In genomic region chr16:8861563-8862308, GRCh38 we compare ENCODE assay signal across 11 cellular contexts. TPM values are rescaled to one million over a fixed set of nuclear protein-coding genes. Genes with fewer than 3 reads are reported as not detected.
A peak's percentile ranks its signal among the peaks of the same experiment; 100 is the strongest.
DNase-seq lines count a peak whose midpoint lies in the region; ATAC-seq lines count a peak whose summit lies in the region.
"Had no signal": no experiment of that assay in that cellular context is flagged by ENCODE, and none has a peak within 500 bp of the region (broad histone marks: within the 10 kb centered on the region; RNA-seq: fewer than 3 reads in every experiment).

No MANE protein-coding gene starts in this region.

- H3K9me2 ChIP-seq in GM23248 (ENCODE audit: insufficient read depth): no peaks in the 10 kb centered on the region

- in situ Hi-C loops in GM23248 (cut with MboI): no loop called here

- H3K9ac ChIP-seq in GM23248 (no peak overlapping the region), skeletal muscle tissue (ENCODE audit: low read depth in 1 of 3, low read length in 3 of 3) (no peak overlapping the region)

- H3K27ac ChIP-seq in GM23248: no peak overlapping the region
- peak overlapping the region; percentile 19 for H3K27ac ChIP-seq in skeletal muscle tissue (ENCODE audit: low read depth, low read length)
- H3K27ac ChIP-seq: epithelial cell of prostate, PC-9 had no signal

- peaks cover 2% of the 10 kb centered on the region; the same call in 1 of the 2 replicates for H4K20me1 ChIP-seq in GM23248 (ENCODE audit: insufficient read depth)

- H3K9me3 Mint-ChIP-seq in activated T-helper 2 cell treated with anti-CD3 and anti-CD28 coated beads, Interferon-gamma antibody, Interleukin-2, Interleukin-4, amounts not matched to agents 10 μg/mL and 5 μg/mL and 100 μg/mL, durations not matched to agents 14 hours and 24 hours and 36 hours: no peaks in the 10 kb centered on the region
- H3K9me3 Mint-ChIP-seq in T-cell: no peaks in the 10 kb centered on the region

- intact Hi-C loops in activated T-helper 2 cell treated with anti-CD3 and anti-CD28 coated beads, Interferon-gamma antibody, Interleukin-2, Interleukin-4, amounts not matched to agents 10 μg/mL and 5 μg/mL and 100 μg/mL, durations not matched to agents 14 hours and 24 hours and 36 hours (cut with micrococcal nuclease): no loop called here
- intact Hi-C loops in left ventricle myocardium superior (cut with micrococcal nuclease): no loop called here

- H3K4me3 Mint-ChIP-seq in activated T-helper 2 cell treated with anti-CD3 and anti-CD28 coated beads, Interferon-gamma antibody, Interleukin-2, Interleukin-4, amounts not matched to agents 10 μg/mL and 5 μg/mL and 100 μg/mL, durations not matched to agents 14 hours and 24 hours and 36 hours (ENCODE audit: low read depth): no peak overlapping the region
- H3K4me3 Mint-ChIP-seq in T-cell: no peak overlapping the region

- peaks cover 88% of the 10 kb centered on the region for H3K79me2 ChIP-seq in GM23248 (ENCODE audit: insufficient read depth)

- peak overlapping the region; percentile 28 for H3K27ac Mint-ChIP-seq in activated T-helper 2 cell treated with anti-CD3 and anti-CD28 coated beads, Interferon-gamma antibody, Interleukin-2, Interleukin-4, amounts not matched to agents 10 μg/mL and 5 μg/mL and 100 μg/mL, durations not matched to agents 14 hours and 24 hours and 36 hours
- no peak overlapping the region for H3K27ac Mint-ChIP-seq in T-cell

- ATAC-seq in left ventricle myocardium superior: peak; percentile 65
- ATAC-seq in HG03520 (IDR thresholded peaks at IDR 0.05; ENCODE audit: unreplicated experiment): no peak
- ATAC-seq in T-cell (replicated peaks in 1 of 4): no peak
- no peak for ATAC-seq in HG02981 (IDR thresholded peaks at IDR 0.05; ENCODE audit: unreplicated experiment)
- ATAC-seq: activated CD4-positive, CD25-positive, alpha-beta regulatory T cell treated with anti-CD3 and anti-CD28 coated beads, Interleukin-2, amount 50 U/mL, for 24 hours had no signal

- H3K27me3 Mint-ChIP-seq in activated T-helper 2 cell treated with anti-CD3 and anti-CD28 coated beads, Interferon-gamma antibody, Interleukin-2, Interleukin-4, amounts not matched to agents 10 μg/mL and 5 μg/mL and 100 μg/mL, durations not matched to agents 14 hours and 24 hours and 36 hours (ENCODE audit: low read depth): no peaks in the 10 kb centered on the region
- no peaks in the 10 kb centered on the region for H3K27me3 Mint-ChIP-seq in T-cell

- POLR2A ChIA-PET in T-cell (lab: Charles Lee): interaction anchor here in 1 of 2 donors (0.6 kb wide), 1 partner anchor 219 kb away, joined by 3 read pairs; no protein-coding TSS in a partner anchor

- CTCF ChIA-PET in T-cell (lab: Charles Lee): interaction anchor here in 1 of 2 donors (0.6 kb wide), 1 partner anchor 184 kb away, joined by 5 read pairs; no protein-coding TSS in a partner anchor

- no peaks in the 10 kb centered on the region; the same call in 1 of the 2 replicates for H3K36me3 ChIP-seq in GM23248 (ENCODE audit: low read depth)
- peaks cover 0 to 11% (median 4%) of the 10 kb centered on the region in 3 donors for H3K36me3 ChIP-seq in skeletal muscle tissue (ENCODE audit: control insufficient read depth in 3 of 3, insufficient read depth in 3 of 3, low read length in 3 of 3)

- peaks cover 51% of the 10 kb centered on the region for H3K36me3 Mint-ChIP-seq in activated T-helper 2 cell treated with anti-CD3 and anti-CD28 coated beads, Interferon-gamma antibody, Interleukin-2, Interleukin-4, amounts not matched to agents 10 μg/mL and 5 μg/mL and 100 μg/mL, durations not matched to agents 14 hours and 24 hours and 36 hours (ENCODE audit: low read depth)
- peaks cover 9% of the 10 kb centered on the region for H3K36me3 Mint-ChIP-seq in T-cell

- no peak overlapping the region for H2AFZ ChIP-seq in GM23248
- H2AFZ ChIP-seq: PC-9 had no signal

- H3K9me3 ChIP-seq in GM23248 (ENCODE audit: low read depth) (no peaks in the 10 kb centered on the region), skeletal muscle tissue (ENCODE audit: control insufficient read depth in 3 of 3, low read length in 3 of 3) (no peaks in the 10 kb centered on the region)

- H3K27me3 ChIP-seq in GM23248 (replicated peaks; ENCODE audit: insufficient read depth) (no peaks in the 10 kb centered on the region), skeletal muscle tissue (ENCODE audit: control insufficient read depth in 3 of 3, insufficient read depth in 3 of 3, low read length in 3 of 3) (peaks cover under 1 to 28% (median 26%) of the 10 kb centered on the region in 3 donors)

- 62 to 65% methylated on average over 13 to 14 of the region's 14 CpGs for WGBS in GM23248 (ENCODE audit: low coverage in 1 of 2, low lambda C conversion rate in 2 of 2, missing lambda C conversion rate in 2 of 2), 2 experiments

- peak; percentile 38 for DNase-seq in GM23248
- DNase-seq in activated T-helper 2 cell treated with anti-CD3 and anti-CD28 coated beads, Interferon-gamma antibody, Interleukin-2, Interleukin-4, amounts not matched to agents 10 μg/mL and 5 μg/mL and 100 μg/mL, durations not matched to agents 14 hours and 24 hours and 36 hours (ENCODE audit: low spot score): no peak
- DNase-seq in left ventricle myocardium superior: peak; percentile 71
- DNase-seq in T-cell: no peak
- DNase-seq in hepatic stellate cell (ENCODE audit: low spot score): no peak
- DNase-seq: PC-9 had no signal

- H3F3A ChIP-seq in GM23248 (ENCODE audit: insufficient read depth): peaks cover 19% of the 10 kb centered on the region

- H3K4me2 ChIP-seq in GM23248 (ENCODE audit: unreplicated experiment): no peak overlapping the region
- H3K4me2 ChIP-seq: PC-9 had no signal

- H3K4me1 ChIP-seq in GM23248 (ENCODE audit: insufficient read depth) (peaks cover 22% of the 10 kb centered on the region), skeletal muscle tissue (ENCODE audit: control insufficient read depth in 3 of 3, insufficient read depth in 3 of 3, low read length in 3 of 3) (peaks cover 41 to 56% (median 41%) of the 10 kb centered on the region in 3 donors)

- H3K4me3 ChIP-seq in GM23248: no peak overlapping the region
- H3K4me3 ChIP-seq in skeletal muscle tissue (ENCODE audit: low read length in 3 of 3): no peak overlapping the region
- H3K4me3 ChIP-seq: PC-9 had no signal

- peaks cover 21% of the 10 kb centered on the region for H3K4me1 Mint-ChIP-seq in activated T-helper 2 cell treated with anti-CD3 and anti-CD28 coated beads, Interferon-gamma antibody, Interleukin-2, Interleukin-4, amounts not matched to agents 10 μg/mL and 5 μg/mL and 100 μg/mL, durations not matched to agents 14 hours and 24 hours and 36 hours (ENCODE audit: low read depth)
- H3K4me1 Mint-ChIP-seq in T-cell: peaks cover 39 to 40% (median 40%) of the 10 kb centered on the region in 3 donors

RNA-seq across cellular contexts. Expression of gene CARHSP1, which starts 7.1 kb away (rescaled TPM):
- 129 and 143 TPM in 2 replicates for total RNA-seq in GM23248 (2014; rRNA removed; shearing (Covaris generic))
- polyA plus RNA-seq in GM23248 (2016; fragmentation: Nextera tagmentation; extraction: Ambion mirVana): 150 and 156 TPM in 2 replicates
- 84.4 and 90.8 TPM in 2 replicates for total RNA-seq in activated T-helper 2 cell treated with anti-CD3 and anti-CD28 coated beads, Interferon-gamma antibody, Interleukin-2, Interleukin-4, amounts not matched to agents 10 μg/mL and 5 μg/mL and 100 μg/mL, durations not matched to agents 14 hours and 24 hours and 36 hours
- total RNA-seq in left ventricle myocardium superior: 23.8 TPM
- total RNA-seq in skeletal muscle tissue: 118 TPM
- 10 to 100 TPM; 32.9 to 44.3 (median 41.8) TPM for total RNA-seq in T-cell

RNA-seq across cellular contexts. Expression of gene LITAFD, which starts 20.4 kb away (rescaled TPM):
- not detected in 2 replicates for total RNA-seq in GM23248 (2014; rRNA removed; shearing (Covaris generic))
- polyA plus RNA-seq in GM23248 (2016; fragmentation: Nextera tagmentation; extraction: Ambion mirVana): not detected in 2 replicates
- not detected in 2 replicates for total RNA-seq in activated T-helper 2 cell treated with anti-CD3 and anti-CD28 coated beads, Interferon-gamma antibody, Interleukin-2, Interleukin-4, amounts not matched to agents 10 μg/mL and 5 μg/mL and 100 μg/mL, durations not matched to agents 14 hours and 24 hours and 36 hours
- total RNA-seq in left ventricle myocardium superior (not detected), skeletal muscle tissue (not detected), T-cell (not detected)
- total RNA-seq: PC-9 had no signal

Comparison
In these comparisons a context has a peak if more than half of its experiments do, and no peak if none do; other contexts are left out.
1. DNase-seq: peak in GM23248 (single experiment) and left ventricle myocardium superior (single experiment); none in activated T-helper 2 cell treated with anti-CD3 and anti-CD28 coated beads, Interferon-gamma antibody, Interleukin-2, Interleukin-4, amounts not matched to agents 10 μg/mL and 5 μg/mL and 100 μg/mL, durations not matched to agents 14 hours and 24 hours and 36 hours (single experiment), T-cell (0 of 34) and hepatic stellate cell (single experiment).